Comparison of ENCODE assay signal across 8 cellular contexts in genomic region chrX:12975999-12976558, GRCh38. TPM values are rescaled to one million over a fixed set of nuclear protein-coding genes. Genes with fewer than 3 reads are reported as not detected.
A peak's percentile ranks its signal among the peaks of the same experiment; 100 is the strongest.
DNase-seq lines count a peak whose midpoint lies in the region; ATAC-seq lines count a peak whose summit lies in the region.

No MANE protein-coding gene starts in this region.

- H3K4me3 ChIP-seq in right cardiac atrium (ENCODE audit: low read length), result peak overlapping the region; percentile 75

- WGBS in right cardiac atrium, result under 1% methylated on average over 34 of the region's 34 CpGs

- H3K27ac Mint-ChIP-seq in activated CD4-positive, alpha-beta T cell treated with anti-CD3 and anti-CD28 coated beads, Interleukin-2, amount 10 ng/mL, durations not matched to agents 24 days and 14 days, result peak overlapping the region; percentile 98

- DNase-seq in activated CD4-positive, alpha-beta T cell treated with anti-CD3 and anti-CD28 coated beads, Interleukin-2, amount 10 ng/mL, durations not matched to agents 24 days and 14 days, result peak; percentile 81
- no peak for DNase-seq in activated CD4-positive, alpha-beta T cell treated with anti-CD3 and anti-CD28 coated beads, Interleukin-2, amount 50 U/mL, for 1 hour
- DNase-seq in NOMO-1 treated with DMSO at 0.1 percent for 48 hours (lab: John Stamatoyannopoulos, UW; ENCODE audit: unreplicated experiment) (peak; percentile 88), amniotic epithelial cell (ENCODE audit: low read depth) (peak; percentile 51), right cardiac atrium (peak; percentile 35 to 74 (median 70)), retina (peak; percentile 69), AG08395 (ENCODE audit: low spot score) (no peak)

- H3K4me3 Mint-ChIP-seq in activated CD4-positive, alpha-beta T cell treated with anti-CD3 and anti-CD28 coated beads, Interleukin-2, amount 10 ng/mL, durations not matched to agents 24 days and 14 days, result peak overlapping the region; percentile 97

- H3K9me3 ChIP-seq in right cardiac atrium (ENCODE audit: control insufficient read depth, low read length), result no peaks in the 10 kb centered on the region

- no peaks in the 10 kb centered on the region for H3K4me1 ChIP-seq in right cardiac atrium (ENCODE audit: control insufficient read depth, insufficient read depth, low read length)

- H3K9me3 Mint-ChIP-seq in activated CD4-positive, alpha-beta T cell treated with anti-CD3 and anti-CD28 coated beads, Interleukin-2, amount 10 ng/mL, durations not matched to agents 24 days and 14 days, result no peaks in the 10 kb centered on the region

- peaks cover 29% of the 10 kb centered on the region for H3K36me3 Mint-ChIP-seq in activated CD4-positive, alpha-beta T cell treated with anti-CD3 and anti-CD28 coated beads, Interleukin-2, amount 10 ng/mL, durations not matched to agents 24 days and 14 days (ENCODE audit: low read depth)

- peak overlapping the region; percentile 95 for H3K27ac ChIP-seq in right cardiac atrium (ENCODE audit: low read length)

- H3K27me3 Mint-ChIP-seq in activated CD4-positive, alpha-beta T cell treated with anti-CD3 and anti-CD28 coated beads, Interleukin-2, amount 10 ng/mL, durations not matched to agents 24 days and 14 days, result no peaks in the 10 kb centered on the region

- intact Hi-C loops in activated CD4-positive, alpha-beta T cell treated with anti-CD3 and anti-CD28 coated beads, Interleukin-2, amount 10 ng/mL, durations not matched to agents 24 days and 14 days (cut with micrococcal nuclease), result loop anchor here (1.0 to 10.0 kb wide), 3 partner anchors 23 to 1049 kb away; partner anchors contain the start of gene GEMIN8
- intact Hi-C loops in right cardiac atrium (cut with DNase I), result loop anchor here in 3 of 4 donors (5.0 to 10.0 kb wide), 3 partner anchors 119 to 509 kb away; no protein-coding TSS in a partner anchor

- peaks cover 23% of the 10 kb centered on the region for H3K4me1 Mint-ChIP-seq in activated CD4-positive, alpha-beta T cell treated with anti-CD3 and anti-CD28 coated beads, Interleukin-2, amount 10 ng/mL, durations not matched to agents 24 days and 14 days

- ATAC-seq in right cardiac atrium (peak in 1 of 2 donors; percentile 15), HG03442 (IDR thresholded peaks at IDR 0.05; ENCODE audit: unreplicated experiment) (no peak)

- no peaks in the 10 kb centered on the region for H3K27me3 ChIP-seq in right cardiac atrium (ENCODE audit: control insufficient read depth, insufficient read depth)

RNA-seq across cellular contexts. Expression of gene TMSB4X, which starts 1.2 kb away (rescaled TPM):
- total RNA-seq in activated CD4-positive, alpha-beta T cell treated with anti-CD3 and anti-CD28 coated beads, Interleukin-2, amount 10 ng/mL, durations not matched to agents 24 days and 14 days, result 5,263 and 5,311 TPM in 2 replicates
- total RNA-seq in right cardiac atrium, result 1,000 to 10,000 TPM; 1,054 to 1,542 (median 1,304) TPM
- 2,718 TPM for polyA plus RNA-seq in right cardiac atrium

Comparison
In these comparisons a context has a peak if more than half of its experiments do, and no peak if none do; other contexts are left out.
1. DNase-seq: peak in activated CD4-positive, alpha-beta T cell treated with anti-CD3 and anti-CD28 coated beads, Interleukin-2, amount 10 ng/mL, durations not matched to agents 24 days and 14 days (single experiment), NOMO-1 treated with DMSO at 0.1 percent for 48 hours (single experiment), amniotic epithelial cell (single experiment), right cardiac atrium (3 of 3) and retina (single experiment); none in activated CD4-positive, alpha-beta T cell treated with anti-CD3 and anti-CD28 coated beads, Interleukin-2, amount 50 U/mL, for 1 hour (single experiment) and AG08395 (single experiment).